ENCODE assay signal across 13 cellular contexts in genomic region chr5:129554134-129554904, GRCh38.
DNase-seq lines count a peak whose midpoint lies in the region; FAIRE-seq and TF ChIP-seq lines count a peak whose summit lies in the region.
"Had no signal": no experiment of that assay in that cellular context is flagged by ENCODE, and none has a peak within 500 bp of the region (broad histone marks: within the 10 kb centered on the region; RNA-seq: fewer than 3 reads in every experiment).

No MANE protein-coding gene starts in this region.

- H3K27ac ChIP-seq in mammary epithelial cell (ENCODE audit: insufficient read depth, low read depth, low read length): no peak overlapping the region
- H3K27ac ChIP-seq in breast epithelium: no peak overlapping the region
- H3K27ac ChIP-seq in keratinocyte (ENCODE audit: control insufficient read depth, insufficient read depth, low read length): no peak overlapping the region
- H3K27ac ChIP-seq: 22Rv1; BLaER1 treated with 17β-estradiol and CSF1 and Interleukin-3, amounts not matched to agents 10 nM and 100 nM had no signal

- H3K9me3 ChIP-seq in mammary epithelial cell (replicated peaks; ENCODE audit: insufficient read depth, low read length): no peaks in the 10 kb centered on the region
- no peaks in the 10 kb centered on the region for H3K9me3 ChIP-seq in breast epithelium
- H3K9me3 ChIP-seq in keratinocyte (ENCODE audit: control insufficient read depth, low read depth, low read length): no peaks in the 10 kb centered on the region
- H3K9me3 ChIP-seq: BLaER1 treated with 17β-estradiol and CSF1 and Interleukin-3, amounts not matched to agents 10 nM and 100 nM had no signal

- CTCF ChIA-PET in mammary epithelial cell (lab: Charles Lee; ENCODE audit: low non-redundant PET): no interaction called here

- BruUV-seq in mammary epithelial cell (replicated peaks; lab: Mats Ljungman, UMichigan): no TSS peak

- H3K36me3 ChIP-seq in mammary epithelial cell (ENCODE audit: insufficient read depth, low read length) (no peaks in the 10 kb centered on the region), breast epithelium (no peaks in the 10 kb centered on the region), keratinocyte (ENCODE audit: control insufficient read depth in 2 of 2, extremely low read depth in 1 of 2, insufficient read depth in 2 of 2, low read length in 2 of 2) (no peaks in the 10 kb centered on the region)
- H3K36me3 ChIP-seq: BLaER1 treated with 17β-estradiol and CSF1 and Interleukin-3, amounts not matched to agents 10 nM and 100 nM had no signal

- H3K79me2 ChIP-seq in mammary epithelial cell (ENCODE audit: insufficient read depth, low read length) (no peaks in the 10 kb centered on the region), keratinocyte (ENCODE audit: control insufficient read depth, insufficient read depth, low read length) (no peaks in the 10 kb centered on the region)

- TF ChIP-seq CTCF in mammary epithelial cell (conservative IDR thresholded peaks at IDR 0.05 in 1 of 2, IDR thresholded peaks at IDR 0.05 in 1 of 2; ENCODE audit: extremely low read depth in 1 of 2, insufficient read depth in 1 of 2, low read depth in 1 of 2, low read length in 2 of 2) (no peak), breast epithelium (IDR thresholded peaks at IDR 0.05) (no peak), fibroblast of mammary gland (conservative IDR thresholded peaks at IDR 0.05; ENCODE audit: control insufficient read depth, insufficient read depth, low read depth, low read length) (no peak), keratinocyte (optimal IDR thresholded peaks at IDR 0.05 in 1 of 3, IDR thresholded peaks at IDR 0.05 in 1 of 3, conservative IDR thresholded peaks at IDR 0.05 in 1 of 3; ENCODE audit: extremely low read depth in 1 of 3, insufficient read depth in 2 of 3, low read length in 3 of 3) (no peak)

- in situ Hi-C loops in mammary epithelial cell (cut with MboI; ENCODE audit: low sequenced_read_pairs in 2 of 2): no loop called here

- no peak for TF ChIP-seq POLR2A in breast epithelium (IDR thresholded peaks at IDR 0.05)

- H3K4me1 ChIP-seq in mammary epithelial cell (ENCODE audit: insufficient read depth, low read length) (no peaks in the 10 kb centered on the region), breast epithelium (no peaks in the 10 kb centered on the region), keratinocyte (ENCODE audit: control insufficient read depth, extremely low read depth, insufficient read depth, low read length) (peaks cover 6% of the 10 kb centered on the region)
- H3K4me1 ChIP-seq: BLaER1 treated with 17β-estradiol and CSF1 and Interleukin-3, amounts not matched to agents 10 nM and 100 nM had no signal

- H2AFZ ChIP-seq in mammary epithelial cell (ENCODE audit: low read depth, low read length) (no peak overlapping the region), keratinocyte (ENCODE audit: control insufficient read depth, low read length) (no peak overlapping the region)
- H2AFZ ChIP-seq: GM23338 had no signal

- 46% methylated on average over 2 of the region's 2 CpGs for WGBS in mammary epithelial cell (ENCODE audit: low coverage, missing lambda C conversion rate)

- H3K4me2 ChIP-seq in mammary epithelial cell (ENCODE audit: insufficient read depth, low read depth, low read length): no peak overlapping the region
- no peak overlapping the region for H3K4me2 ChIP-seq in keratinocyte (ENCODE audit: control insufficient read depth, extremely low read depth, insufficient read depth, low read depth, low read length)
- H3K4me2 ChIP-seq: BLaER1 treated with 17β-estradiol and CSF1 and Interleukin-3, amounts not matched to agents 10 nM and 100 nM; GM23338 had no signal

- H3K9me1 ChIP-seq in keratinocyte (ENCODE audit: control insufficient read depth, extremely low read depth, insufficient read depth, low read length): no peaks in the 10 kb centered on the region

- H3K9ac ChIP-seq in mammary epithelial cell (ENCODE audit: insufficient read depth, low read length) (no peak overlapping the region), keratinocyte (ENCODE audit: control insufficient read depth, extremely low read depth, insufficient read depth, low read length) (no peak overlapping the region)
- H3K9ac ChIP-seq: BLaER1 treated with 17β-estradiol and CSF1 and Interleukin-3, amounts not matched to agents 10 nM and 100 nM had no signal

- H3K27me3 ChIP-seq in mammary epithelial cell (ENCODE audit: insufficient read depth, low read length): no peaks in the 10 kb centered on the region
- H3K27me3 ChIP-seq in breast epithelium: no peaks in the 10 kb centered on the region
- H3K27me3 ChIP-seq in keratinocyte (ENCODE audit: control insufficient read depth, extremely low read depth, insufficient read depth, low read length): no peaks in the 10 kb centered on the region
- H3K27me3 ChIP-seq: BLaER1 treated with 17β-estradiol and CSF1 and Interleukin-3, amounts not matched to agents 10 nM and 100 nM had no signal

- intact Hi-C loops in mammary epithelial cell (cut with micrococcal nuclease) (no loop called here), breast epithelium (cut with DNase I; ENCODE audit: low total_unique reads) (no loop called here)

- no peaks in the 10 kb centered on the region for H4K20me1 ChIP-seq in mammary epithelial cell (ENCODE audit: insufficient read depth, low read length)
- no peaks in the 10 kb centered on the region for H4K20me1 ChIP-seq in keratinocyte (ENCODE audit: control insufficient read depth, extremely low read depth, insufficient read depth, low read length)
- H4K20me1 ChIP-seq: BLaER1 treated with 17β-estradiol and CSF1 and Interleukin-3, amounts not matched to agents 10 nM and 100 nM had no signal

- DNase-seq in mammary epithelial cell (peak; percentile 8), breast epithelium (ENCODE audit: low spot score in 2 of 2) (no peak), fibroblast of mammary gland (ENCODE audit: low read depth) (peak; percentile 8), keratinocyte (ENCODE audit: low read depth, low spot score) (peak; percentile 42), NCI-H187 (lab: John Stamatoyannopoulos, UW) (no peak), NCI-H345 treated with DMSO at 0.1 percent for 48 hours (lab: John Stamatoyannopoulos, UW; ENCODE audit: unreplicated experiment) (no peak), GM19239 (ENCODE audit: insufficient read length, low spot score) (no peak)
- DNase-seq: CD4-positive, CD25-positive, alpha-beta regulatory T cell; DMS53; H7 had no signal

- dilution Hi-C loops in mammary epithelial cell (cut with HindIII; ENCODE audit: low sequenced_read_pairs): no loop called here
- dilution Hi-C loops in keratinocyte (cut with MboI; ENCODE audit: extremely low pct_ligation_motif_present, low sequenced_read_pairs): no loop called here

- H3K4me3 ChIP-seq in mammary epithelial cell (replicated peaks in 1 of 3; ENCODE audit: insufficient read depth in 1 of 3, low read depth in 2 of 3, low read length in 3 of 3) (no peak overlapping the region), breast epithelium (no peak overlapping the region), fibroblast of mammary gland (ENCODE audit: control insufficient read depth, low read depth, low read length) (no peak overlapping the region), keratinocyte (ENCODE audit: control insufficient read depth in 2 of 3, extremely low read depth in 1 of 3, insufficient read depth in 2 of 3, low read depth in 1 of 3, low read length in 3 of 3) (no peak overlapping the region)
- H3K4me3 ChIP-seq: BLaER1 treated with 17β-estradiol and CSF1 and Interleukin-3, amounts not matched to agents 10 nM and 100 nM; GM23338 had no signal

- FAIRE-seq in keratinocyte (lab: Jason Lieb, UNC) (no peak), GM19239 (lab: Jason Lieb, UNC) (no peak)

Comparison
In these comparisons a context has a peak if more than half of its experiments do, and no peak if none do; other contexts are left out.
1. DNase-seq: peak in mammary epithelial cell (single experiment), fibroblast of mammary gland (single experiment) and keratinocyte (single experiment); none in breast epithelium (0 of 2), NCI-H187 (0 of 2), NCI-H345 treated with DMSO at 0.1 percent for 48 hours (single experiment) and GM19239 (single experiment).